ENCODE assay signal across 8 cellular contexts in genomic region chr1:16187748-16188401, GRCh38. TPM values are rescaled to one million over a fixed set of nuclear protein-coding genes. Genes with fewer than 3 reads are reported as not detected.
DNase-seq lines count a peak whose midpoint lies in the region; ATAC-seq and FAIRE-seq lines count a peak whose summit lies in the region.

No MANE protein-coding gene starts in this region.

- no peaks in the 10 kb centered on the region for H3K4me1 Mint-ChIP-seq in activated CD4-positive, alpha-beta memory T cell treated with anti-CD3 and anti-CD28 coated beads for 36 hours (ENCODE audit: low read depth)

- peaks cover 5% of the 10 kb centered on the region for H3K27me3 Mint-ChIP-seq in activated CD4-positive, alpha-beta memory T cell treated with anti-CD3 and anti-CD28 coated beads for 36 hours

- DNase-seq in AG08395 (ENCODE audit: low spot score) (peak; percentile 87), GM19239 (ENCODE audit: insufficient read length, low spot score) (peak; percentile 80), NCI-H460 (ENCODE audit: extremely low read depth, low read depth) (peak; percentile 50), dermis microvascular lymphatic vessel endothelial cell (ENCODE audit: low read depth in 2 of 2) (peak; percentile 48 to 69), lung microvascular endothelial cell (ENCODE audit: low read depth in 2 of 2) (peak; percentile 80 to 84)
- DNase-seq in activated CD4-positive, alpha-beta memory T cell treated with anti-CD3 and anti-CD28 coated beads for 36 hours, result peak; percentile 83
- peak; percentile 36 to 48 for DNase-seq in stimulated activated CD8-positive, alpha-beta memory T cell treated with anti-CD3 and anti-CD28 coated beads, Interleukin-15, amount 100 ng/mL, for 4 hours (ENCODE audit: low read depth in 2 of 2)

- H3K9me3 Mint-ChIP-seq in activated CD4-positive, alpha-beta memory T cell treated with anti-CD3 and anti-CD28 coated beads for 36 hours, result no peaks in the 10 kb centered on the region

- ATAC-seq in GM18868 (IDR thresholded peaks at IDR 0.05; ENCODE audit: unreplicated experiment), result no peak

- intact Hi-C loops in activated CD4-positive, alpha-beta memory T cell treated with anti-CD3 and anti-CD28 coated beads for 36 hours (cut with micrococcal nuclease), result loop anchor here (1.0 to 2.0 kb wide), 2 partner anchors 106 to 109 kb away; no protein-coding TSS in a partner anchor

- no peak overlapping the region for H3K4me3 Mint-ChIP-seq in activated CD4-positive, alpha-beta memory T cell treated with anti-CD3 and anti-CD28 coated beads for 36 hours

- CTCF ChIA-PET in activated CD4-positive, alpha-beta memory T cell treated with anti-CD3 and anti-CD28 coated beads for 36 hours (lab: Charles Lee), result interaction anchor here (0.6 to 15.5 kb wide), 14 partner anchors 10 to 394 kb away, joined by 3 to 381 read pairs (median 4); partner anchors contain the start of gene FAM131C

- POLR2A ChIA-PET in activated CD4-positive, alpha-beta memory T cell treated with anti-CD3 and anti-CD28 coated beads for 36 hours (lab: Charles Lee), result no interaction called here

- FAIRE-seq in GM19239 (lab: Jason Lieb, UNC), result peak; percentile 40

- no peaks in the 10 kb centered on the region for H3K36me3 Mint-ChIP-seq in activated CD4-positive, alpha-beta memory T cell treated with anti-CD3 and anti-CD28 coated beads for 36 hours

- H3K27ac Mint-ChIP-seq in activated CD4-positive, alpha-beta memory T cell treated with anti-CD3 and anti-CD28 coated beads for 36 hours, result no peak overlapping the region

RNA-seq across cellular contexts. Expression of gene ARHGEF19, which starts 24.6 kb away (rescaled TPM):
- total RNA-seq in NCI-H460 (2014; rRNA removed; shearing (Covaris generic)), result 6.1 and 6.3 TPM in 2 replicates
- polyA plus RNA-seq in NCI-H460 (2014; cell fraction: nucleus; rRNA removed), result 22.1 and 29.6 TPM in 2 replicates
- total RNA-seq in activated CD4-positive, alpha-beta memory T cell treated with anti-CD3 and anti-CD28 coated beads for 36 hours, result 1 to 10 TPM; 7.0 to 7.1 TPM
- total RNA-seq in dermis microvascular lymphatic vessel endothelial cell, result 4.0 and 4.4 TPM in 2 replicates
- 3.3 and 4.6 TPM in 2 replicates for total RNA-seq in lung microvascular endothelial cell

RNA-seq across cellular contexts. Expression of gene EPHA2, which starts 32.0 kb away (rescaled TPM):
- 52.3 and 53.9 TPM in 2 replicates for total RNA-seq in NCI-H460 (2014; rRNA removed; shearing (Covaris generic))
- polyA plus RNA-seq in NCI-H460 (2014; cell fraction: nucleus; rRNA removed), result 55.5 and 79.7 TPM in 2 replicates
- under 1 TPM; 0.22 to 0.33 TPM for total RNA-seq in activated CD4-positive, alpha-beta memory T cell treated with anti-CD3 and anti-CD28 coated beads for 36 hours
- total RNA-seq in dermis microvascular lymphatic vessel endothelial cell (71.1 and 112 TPM in 2 replicates), lung microvascular endothelial cell (68.6 and 122 TPM in 2 replicates)

RNA-seq across cellular contexts. Expression of gene CPLANE2, which starts 49.1 kb away (rescaled TPM):
- 3.9 and 4.0 TPM in 2 replicates for total RNA-seq in NCI-H460 (2014; rRNA removed; shearing (Covaris generic))
- 6.5 and 10.1 TPM in 2 replicates for polyA plus RNA-seq in NCI-H460 (2014; cell fraction: nucleus; rRNA removed)
- 1 to 10 TPM; 3.9 to 5.0 TPM for total RNA-seq in activated CD4-positive, alpha-beta memory T cell treated with anti-CD3 and anti-CD28 coated beads for 36 hours
- total RNA-seq in dermis microvascular lymphatic vessel endothelial cell, result 6.7 and 7.7 TPM in 2 replicates
- total RNA-seq in lung microvascular endothelial cell, result 6.7 and 7.2 TPM in 2 replicates

Comparison
In these comparisons a context has a peak if more than half of its experiments do, and no peak if none do; other contexts are left out.
1. RNA of gene EPHA2, which starts 32.0 kb away (total RNA-seq): 68.6 to 122 TPM in lung microvascular endothelial cell, 71.1 to 112 TPM in dermis microvascular lymphatic vessel endothelial cell and 52.3 to 53.9 TPM in NCI-H460; 0.22 to 0.33 TPM in activated CD4-positive, alpha-beta memory T cell treated with anti-CD3 and anti-CD28 coated beads for 36 hours; every median in the first group is over 10 times any median in the second.
2. Peak in every context shown above with its lines, with median percentiles within 50 percentile points of each other: DNase-seq.